15 cellular contexts compared by ENCODE assay signal in genomic region chr10:61565819-61566560, GRCh38.
DNase-seq lines count a peak whose midpoint lies in the region; ATAC-seq, FAIRE-seq and TF ChIP-seq lines count a peak whose summit lies in the region.
"Had no signal": no experiment of that assay in that cellular context is flagged by ENCODE, and none has a peak within 500 bp of the region (broad histone marks: within the 10 kb centered on the region; RNA-seq: fewer than 3 reads in every experiment).

No MANE protein-coding gene starts in this region.

- H3K27ac ChIP-seq in RWPE2 (ENCODE audit: poor library complexity, severe bottlenecking): peak overlapping the region; percentile 10
- H3K27ac ChIP-seq in K562 (ENCODE audit: extremely low read depth, low read depth, low read length): no peak overlapping the region
- H3K27ac ChIP-seq in esophagus (ENCODE audit: low read depth in 2 of 2, low read length in 1 of 2): peak overlapping the region; percentile 48 to 71
- H3K27ac ChIP-seq in keratinocyte (ENCODE audit: control insufficient read depth, insufficient read depth, low read length): peak overlapping the region; percentile 40
- no peak overlapping the region for H3K27ac ChIP-seq in osteoblast (ENCODE audit: low read depth, low read length)
- H3K27ac ChIP-seq: BLaER1 treated with 17β-estradiol and CSF1 and Interleukin-3, amounts not matched to agents 10 nM and 100 nM; GM23248; HL-60 had no signal

- TF ChIP-seq RAD21 in K562 (CRISPR knock-in tag; conservative IDR thresholded peaks at IDR 0.05 in 1 of 2, IDR thresholded peaks at IDR 0.05 in 1 of 2): no peak

- no peak for ATAC-seq in RWPE2 (ENCODE audit: low read depth)
- ATAC-seq in K562: no peak
- ATAC-seq in GM21825 (IDR thresholded peaks at IDR 0.05; ENCODE audit: unreplicated experiment): no peak
- ATAC-seq: CD8-positive, alpha-beta T cell had no signal

- no peak overlapping the region for H3K9ac ChIP-seq in K562 (ENCODE audit: insufficient read depth in 1 of 2, low read depth in 2 of 2, low read length in 2 of 2)
- H3K9ac ChIP-seq in keratinocyte (ENCODE audit: control insufficient read depth, extremely low read depth, insufficient read depth, low read length): no peak overlapping the region
- H3K9ac ChIP-seq: BLaER1 treated with 17β-estradiol and CSF1 and Interleukin-3, amounts not matched to agents 10 nM and 100 nM; GM23248 had no signal

- POLR2A ChIA-PET in K562 (lab: Yijun Ruan, JAX): no interaction called here

- H3K4me1 ChIP-seq in RWPE2 (ENCODE audit: insufficient read depth, poor library complexity, severe bottlenecking): peaks cover 2% of the 10 kb centered on the region
- no peaks in the 10 kb centered on the region; a peak in 1 of 5 replicates for H3K4me1 ChIP-seq in K562 (replicated peaks in 1 of 2; ENCODE audit: control insufficient read depth in 2 of 2, insufficient read depth in 2 of 2, low read length in 2 of 2)
- H3K4me1 ChIP-seq in esophagus (ENCODE audit: control insufficient read depth in 2 of 2, insufficient read depth in 2 of 2, low read length in 1 of 2): peaks cover 0 to 4% of the 10 kb centered on the region in 2 donors
- H3K4me1 ChIP-seq in keratinocyte (ENCODE audit: control insufficient read depth, extremely low read depth, insufficient read depth, low read length): peaks cover 10% of the 10 kb centered on the region
- no peaks in the 10 kb centered on the region for H3K4me1 ChIP-seq in osteoblast (ENCODE audit: insufficient read depth, low read length)
- H3K4me1 ChIP-seq: HAP-1 had no signal

- CTCF ChIA-PET in K562 (lab: Yijun Ruan, JAX; ENCODE audit: low intra/inter-chr PET ratio): no interaction called here

- no peaks in the 10 kb centered on the region for H3K27me3 ChIP-seq in RWPE2 (ENCODE audit: insufficient read depth, poor library complexity, severe bottlenecking)
- no peaks in the 10 kb centered on the region for H3K27me3 ChIP-seq in K562 (ENCODE audit: control insufficient read depth in 2 of 2, insufficient read depth in 2 of 2, low read length in 2 of 2)
- H3K27me3 ChIP-seq in esophagus (ENCODE audit: control insufficient read depth in 1 of 2, insufficient read depth in 2 of 2, low read length in 2 of 2): no peaks in the 10 kb centered on the region
- no peaks in the 10 kb centered on the region for H3K27me3 ChIP-seq in keratinocyte (ENCODE audit: control insufficient read depth, extremely low read depth, insufficient read depth, low read length)
- H3K27me3 ChIP-seq in osteoblast (ENCODE audit: insufficient read depth, low read length): no peaks in the 10 kb centered on the region
- H3K27me3 ChIP-seq: BLaER1 treated with 17β-estradiol and CSF1 and Interleukin-3, amounts not matched to agents 10 nM and 100 nM had no signal

- DNase-seq in RWPE2 (ENCODE audit: low spot score) (no peak), K562 (ENCODE audit: extremely low read depth in 1 of 4, low spot score in 3 of 4) (no peak), keratinocyte (ENCODE audit: low read depth, low spot score) (peak; percentile 5), osteoblast (ENCODE audit: insufficient read length, low spot score, missing footprints) (no peak), cerebellar cortex (ENCODE audit: low spot score) (no peak)
- DNase-seq: Calu3; CD8-positive, alpha-beta T cell; DMS79 treated with DMSO at 0.1 percent for 48 hours; GF-D8; GM23248 had no signal

- H3K4me2 ChIP-seq in K562 (ENCODE audit: insufficient read depth, low read length) (no peak overlapping the region), keratinocyte (ENCODE audit: control insufficient read depth, extremely low read depth, insufficient read depth, low read depth, low read length) (peak overlapping the region; percentile 11), osteoblast (ENCODE audit: insufficient read depth, low read length) (no peak overlapping the region)
- H3K4me2 ChIP-seq: BLaER1 treated with 17β-estradiol and CSF1 and Interleukin-3, amounts not matched to agents 10 nM and 100 nM had no signal

- H3K4me3 ChIP-seq in RWPE2 (ENCODE audit: severe bottlenecking): no peak overlapping the region
- no peak overlapping the region for H3K4me3 ChIP-seq in K562
- H3K4me3 ChIP-seq in esophagus (ENCODE audit: low read depth in 1 of 2, low read length in 2 of 2): no peak overlapping the region
- no peak overlapping the region for H3K4me3 ChIP-seq in keratinocyte (ENCODE audit: control insufficient read depth in 2 of 3, extremely low read depth in 1 of 3, insufficient read depth in 2 of 3, low read depth in 1 of 3, low read length in 3 of 3)
- H3K4me3 ChIP-seq in osteoblast (ENCODE audit: insufficient read depth, low read length): no peak overlapping the region
- H3K4me3 ChIP-seq: BLaER1 treated with 17β-estradiol and CSF1 and Interleukin-3, amounts not matched to agents 10 nM and 100 nM; GM23248; HAP-1 had no signal

- H2AFZ ChIP-seq in K562 (ENCODE audit: low read depth, low read length) (no peak overlapping the region), keratinocyte (ENCODE audit: control insufficient read depth, low read length) (peak overlapping the region; percentile 68), osteoblast (ENCODE audit: low read length) (no peak overlapping the region)
- H2AFZ ChIP-seq: GM23248 had no signal

- no peak for FAIRE-seq in K562 (lab: Jason Lieb, UNC)
- no peak for FAIRE-seq in keratinocyte (lab: Jason Lieb, UNC)

- dilution Hi-C loops in keratinocyte (cut with MboI; ENCODE audit: extremely low pct_ligation_motif_present, low sequenced_read_pairs): no loop called here

- no TSS peak for BruUV-seq in K562 (replicated peaks; lab: Mats Ljungman, UMichigan)

- H3K79me2 ChIP-seq in K562 (ENCODE audit: control insufficient read depth, insufficient read depth, low read length): no peaks in the 10 kb centered on the region
- H3K79me2 ChIP-seq in keratinocyte (ENCODE audit: control insufficient read depth, insufficient read depth, low read length): no peaks in the 10 kb centered on the region
- no peaks in the 10 kb centered on the region for H3K79me2 ChIP-seq in osteoblast (ENCODE audit: insufficient read depth, low read length)

- H3K9me3 ChIP-seq in RWPE2 (ENCODE audit: severe bottlenecking) (no peaks in the 10 kb centered on the region), K562 (replicated peaks; ENCODE audit: control insufficient read depth, insufficient read depth, low read depth, low read length) (no peaks in the 10 kb centered on the region), esophagus (ENCODE audit: control insufficient read depth in 2 of 2, insufficient read depth in 1 of 2, low read depth in 1 of 2, low read length in 1 of 2) (no peaks in the 10 kb centered on the region), keratinocyte (ENCODE audit: control insufficient read depth, low read depth, low read length) (no peaks in the 10 kb centered on the region), osteoblast (ENCODE audit: low read depth, low read length) (peaks cover 3% of the 10 kb centered on the region)
- H3K9me3 ChIP-seq: HAP-1 had no signal

- intact Hi-C loops in K562 (cut with micrococcal nuclease): no loop called here

- in situ Hi-C loops in K562 (cut with MboI): no loop called here

- H4K20me1 ChIP-seq in K562 (replicated peaks; ENCODE audit: control insufficient read depth, insufficient read depth, low read length): no peaks in the 10 kb centered on the region
- H4K20me1 ChIP-seq in keratinocyte (ENCODE audit: control insufficient read depth, extremely low read depth, insufficient read depth, low read length): no peaks in the 10 kb centered on the region
- H4K20me1 ChIP-seq in osteoblast (ENCODE audit: insufficient read depth, low read length): no peaks in the 10 kb centered on the region
- H4K20me1 ChIP-seq: BLaER1 treated with 17β-estradiol and CSF1 and Interleukin-3, amounts not matched to agents 10 nM and 100 nM had no signal

- H3K9me1 ChIP-seq in K562 (ENCODE audit: control insufficient read depth, insufficient read depth, low read length): no peaks in the 10 kb centered on the region
- H3K9me1 ChIP-seq in keratinocyte (ENCODE audit: control insufficient read depth, extremely low read depth, insufficient read depth, low read length): no peaks in the 10 kb centered on the region

- WGBS in K562 (ENCODE audit: insufficient coverage, low coverage, missing lambda C conversion rate): 4% methylated on average over 4 of the region's 4 CpGs
- WGBS in esophagus, 2 donors: 46 to 50% methylated on average over 4 of the region's 4 CpGs

- TF ChIP-seq CTCF in RWPE2 (IDR thresholded peaks at IDR 0.05; ENCODE audit: poor library complexity, severe bottlenecking) (no peak), K562 (IDR thresholded peaks at IDR 0.05 in 2 of 3, conservative IDR thresholded peaks at IDR 0.05 in 1 of 3; ENCODE audit: insufficient read depth in 2 of 3, low read depth in 1 of 3, low read length in 3 of 3) (no peak), keratinocyte (optimal IDR thresholded peaks at IDR 0.05 in 1 of 3, IDR thresholded peaks at IDR 0.05 in 1 of 3, conservative IDR thresholded peaks at IDR 0.05 in 1 of 3; ENCODE audit: extremely low read depth in 1 of 3, insufficient read depth in 2 of 3, low read length in 3 of 3) (no peak), osteoblast (IDR thresholded peaks at IDR 0.05; ENCODE audit: extremely low read depth, low read depth, low read length) (no peak)

- TF ChIP-seq POLR2A in K562 (conservative IDR thresholded peaks at IDR 0.05): no peak

- TF ChIP-seq EP300 in K562 (IDR thresholded peaks at IDR 0.05; ENCODE audit: low read length): no peak

- no peaks in the 10 kb centered on the region for H3K36me3 ChIP-seq in RWPE2 (ENCODE audit: low read depth)
- no peaks in the 10 kb centered on the region for H3K36me3 ChIP-seq in K562 (ENCODE audit: control insufficient read depth, insufficient read depth, low read length)
- H3K36me3 ChIP-seq in esophagus (ENCODE audit: control insufficient read depth in 2 of 2, insufficient read depth in 2 of 2, low read length in 1 of 2): no peaks in the 10 kb centered on the region
- no peaks in the 10 kb centered on the region for H3K36me3 ChIP-seq in keratinocyte (ENCODE audit: control insufficient read depth in 2 of 2, extremely low read depth in 1 of 2, insufficient read depth in 2 of 2, low read length in 2 of 2)
- H3K36me3 ChIP-seq in osteoblast (ENCODE audit: insufficient read depth, low read length): no peaks in the 10 kb centered on the region
- H3K36me3 ChIP-seq: BLaER1 treated with 17β-estradiol and CSF1 and Interleukin-3, amounts not matched to agents 10 nM and 100 nM; HAP-1 had no signal

TF ChIP-seq in K562, 482 proteins besides CTCF, POLR2A, EP300 and RAD21 (continues in another document):
- no peak for TF ChIP-seq HSF4 (CRISPR knock-in tag; IDR thresholded peaks at IDR 0.05; ENCODE audit: borderline replicate concordance)
- TF ChIP-seq CTBP1 (IDR thresholded peaks at IDR 0.05; ENCODE audit: borderline replicate concordance): no peak
- TF ChIP-seq MECOM (CRISPR knock-in tag; IDR thresholded peaks at IDR 0.05): no peak
- no peak for TF ChIP-seq JUNB (CRISPR knock-in tag; conservative IDR thresholded peaks at IDR 0.05)

Comparison
In these comparisons a context has a peak if more than half of its experiments do, and no peak if none do; other contexts are left out.
1. H3K27ac ChIP-seq: peak in RWPE2 (single experiment), esophagus (2 of 2) and keratinocyte (single experiment); none in K562 (single experiment) and osteoblast (single experiment).